In genomic region chr2:86238354-86238753, GRCh38 we compare ENCODE assay signal across 9 cellular contexts. TPM values are rescaled to one million over a fixed set of nuclear protein-coding genes. Genes with fewer than 3 reads are reported as not detected.
A peak's percentile ranks its signal among the peaks of the same experiment; 100 is the strongest.
DNase-seq lines count a peak whose midpoint lies in the region; ATAC-seq and TF ChIP-seq lines count a peak whose summit lies in the region.
"Had no signal": no experiment of that assay in that cellular context is flagged by ENCODE, and none has a peak within 500 bp of the region (broad histone marks: within the 10 kb centered on the region; RNA-seq: fewer than 3 reads in every experiment).

No MANE protein-coding gene starts in this region.

- no peak overlapping the region for H3K27ac ChIP-seq in CD4-positive, alpha-beta memory T cell (ENCODE audit: low read depth, low read length)
- H3K27ac ChIP-seq in foreskin keratinocyte (no peak overlapping the region), psoas muscle (no peak overlapping the region), substantia nigra (ENCODE audit: low read depth, low read length, poor library complexity, severe bottlenecking) (no peak overlapping the region)

- peaks cover 5 to 9% (median 7%) of the 10 kb centered on the region in 4 donors for H3K4me1 Mint-ChIP-seq in CD4-positive, alpha-beta memory T cell
- peaks cover 20% of the 10 kb centered on the region for H3K4me1 Mint-ChIP-seq in nephron progenitor cell

- H3K9me3 ChIP-seq in CD4-positive, alpha-beta memory T cell (ENCODE audit: control insufficient read depth in 1 of 2, low read length in 2 of 2), result no peaks in the 10 kb centered on the region
- H3K9me3 ChIP-seq in psoas muscle, result no peaks in the 10 kb centered on the region

- no peaks in the 10 kb centered on the region for H3K36me3 ChIP-seq in CD4-positive, alpha-beta memory T cell (ENCODE audit: insufficient read depth, low read length)
- H3K36me3 ChIP-seq in psoas muscle (ENCODE audit: insufficient read depth in 1 of 2, low read depth in 1 of 2), result peaks cover 0 to 22% of the 10 kb centered on the region in 2 donors

- ATAC-seq in GM21515 (IDR thresholded peaks at IDR 0.05; ENCODE audit: unreplicated experiment), result peak; percentile 76
- peak; percentile 50 for ATAC-seq in foreskin keratinocyte
- ATAC-seq in psoas muscle, result no peak
- ATAC-seq: Panc1 had no signal

- no peak overlapping the region for H3K4me3 ChIP-seq in CD4-positive, alpha-beta memory T cell (ENCODE audit: low read length in 2 of 2)
- H3K4me3 ChIP-seq in NB4 (ENCODE audit: low read depth, low read length) (no peak overlapping the region), psoas muscle (no peak overlapping the region)

- H3K9me3 Mint-ChIP-seq in CD4-positive, alpha-beta memory T cell, result peaks cover 0 to 1% (median 0%) of the 10 kb centered on the region in 8 donors
- no peaks in the 10 kb centered on the region for H3K9me3 Mint-ChIP-seq in nephron progenitor cell

- intact Hi-C loops in CD4-positive, alpha-beta memory T cell (cut with micrococcal nuclease), result no loop called here
- intact Hi-C loops in psoas muscle (cut with DNase I), result loop anchor here in 1 of 2 donors (5.0 kb wide), 1 partner anchor 39 kb away; no protein-coding TSS in a partner anchor

- H3K27me3 ChIP-seq in CD4-positive, alpha-beta memory T cell (ENCODE audit: insufficient read depth, low read length), result no peaks in the 10 kb centered on the region
- H3K27me3 ChIP-seq in foreskin keratinocyte (peaks cover 3% of the 10 kb centered on the region), psoas muscle (ENCODE audit: insufficient read depth in 3 of 3, low read length in 2 of 3) (no peaks in the 10 kb centered on the region)

- peaks cover 6% of the 10 kb centered on the region for H3K4me1 ChIP-seq in CD4-positive, alpha-beta memory T cell (ENCODE audit: insufficient read depth, low read length)
- H3K4me1 ChIP-seq in foreskin keratinocyte (no peaks in the 10 kb centered on the region), psoas muscle (no peaks in the 10 kb centered on the region)

- peak in 3 of 5 donors; percentile 17 to 60 (median 34) for DNase-seq in CD4-positive, alpha-beta memory T cell
- peak; percentile 18 for DNase-seq in NB4 (ENCODE audit: low read depth)
- peak in 1 of 2 donors; percentile 11 for DNase-seq in foreskin keratinocyte
- no peak for DNase-seq in psoas muscle
- no peak for DNase-seq in nephron progenitor cell
- DNase-seq in substantia nigra (lab: John Stamatoyannopoulos, UW), result no peak
- DNase-seq in AG08396 (ENCODE audit: low spot score), result no peak

- TF ChIP-seq CTCF in NB4 (IDR thresholded peaks at IDR 0.05; ENCODE audit: low read depth, low read length), result no peak
- TF ChIP-seq CTCF in foreskin keratinocyte (conservative IDR thresholded peaks at IDR 0.05), result no peak
- TF ChIP-seq CTCF in psoas muscle (IDR thresholded peaks at IDR 0.05), result no peak
- TF ChIP-seq CTCF in nephron progenitor cell (IDR thresholded peaks at IDR 0.05), result no peak

- CTCF ChIA-PET in CD4-positive, alpha-beta memory T cell (lab: Charles Lee; ENCODE audit: partially characterized antibody), result no interaction called here

- POLR2A ChIA-PET in CD4-positive, alpha-beta memory T cell (lab: Charles Lee; ENCODE audit: partially characterized antibody), result no interaction called here

- WGBS in psoas muscle, 3 donors, result 82 to 91% (median 84%) methylated on average over 5 of the region's 5 CpGs

- H3K4me3 Mint-ChIP-seq in CD4-positive, alpha-beta memory T cell, result peak overlapping the region in 2 of 8 donors; percentile 28 to 58
- H3K4me3 Mint-ChIP-seq in nephron progenitor cell, result no peak overlapping the region

- no peak for TF ChIP-seq POLR2A in NB4 (IDR thresholded peaks at IDR 0.05; ENCODE audit: extremely low read depth, insufficient read length)

- H3K27ac Mint-ChIP-seq in CD4-positive, alpha-beta memory T cell, result peak overlapping the region in 2 of 7 donors; percentile 33 to 74
- no peak overlapping the region for H3K27ac Mint-ChIP-seq in nephron progenitor cell

- H3K36me3 Mint-ChIP-seq in CD4-positive, alpha-beta memory T cell, result no peaks in the 10 kb centered on the region
- no peaks in the 10 kb centered on the region for H3K36me3 Mint-ChIP-seq in nephron progenitor cell (ENCODE audit: low read depth)

- peaks cover 0 to 2% of the 10 kb centered on the region in 2 donors for H3K27me3 Mint-ChIP-seq in CD4-positive, alpha-beta memory T cell
- H3K27me3 Mint-ChIP-seq in nephron progenitor cell (ENCODE audit: low read depth, poor library complexity), result peaks cover 11% of the 10 kb centered on the region

RNA-seq across cellular contexts. Expression of gene MRPL35, which starts 39.1 kb away (rescaled TPM):
- 10 to 100 TPM; 24.1 to 26.1 TPM for total RNA-seq in CD4-positive, alpha-beta memory T cell
- 10 to 100 TPM; 30.9 to 39.6 TPM for polyA plus RNA-seq in CD4-positive, alpha-beta memory T cell
- total RNA-seq in foreskin keratinocyte (51.6 and 54.3 TPM in 2 replicates), psoas muscle (10 to 100 TPM; 39.7 to 67.4 (median 47.9) TPM)
- polyA plus RNA-seq in foreskin keratinocyte (41.1 and 47.9 TPM in 2 replicates), psoas muscle (10 to 100 TPM; 46.3 to 94.7 (median 65.8) TPM)

RNA-seq across cellular contexts. Expression of gene IMMT, which starts 43.1 kb away (rescaled TPM):
- total RNA-seq in CD4-positive, alpha-beta memory T cell, result 10 to 100 TPM; 77.2 to 82.7 TPM
- 10 to 100 TPM; 49.8 to 78.9 TPM for polyA plus RNA-seq in CD4-positive, alpha-beta memory T cell
- total RNA-seq in foreskin keratinocyte (95.6 and 105 TPM in 2 replicates), psoas muscle (100 to 1,000 TPM; 141 to 272 (median 167) TPM)
- polyA plus RNA-seq in foreskin keratinocyte (70.3 and 79.4 TPM in 2 replicates), psoas muscle (100 to 1,000 TPM; 132 to 185 (median 148) TPM)

Comparison
In these comparisons a context has a peak if more than half of its experiments do, and no peak if none do; other contexts are left out.
1. DNase-seq: peak in CD4-positive, alpha-beta memory T cell (3 of 5) and NB4 (single experiment); none in psoas muscle (0 of 2), nephron progenitor cell (single experiment), substantia nigra (0 of 49) and AG08396 (single experiment).
2. ATAC-seq: peak in GM21515 (single experiment) and foreskin keratinocyte (single experiment); none in psoas muscle (0 of 4).